Comparison of ENCODE assay signal across 1 cellular context in the genomic region with DNA sequence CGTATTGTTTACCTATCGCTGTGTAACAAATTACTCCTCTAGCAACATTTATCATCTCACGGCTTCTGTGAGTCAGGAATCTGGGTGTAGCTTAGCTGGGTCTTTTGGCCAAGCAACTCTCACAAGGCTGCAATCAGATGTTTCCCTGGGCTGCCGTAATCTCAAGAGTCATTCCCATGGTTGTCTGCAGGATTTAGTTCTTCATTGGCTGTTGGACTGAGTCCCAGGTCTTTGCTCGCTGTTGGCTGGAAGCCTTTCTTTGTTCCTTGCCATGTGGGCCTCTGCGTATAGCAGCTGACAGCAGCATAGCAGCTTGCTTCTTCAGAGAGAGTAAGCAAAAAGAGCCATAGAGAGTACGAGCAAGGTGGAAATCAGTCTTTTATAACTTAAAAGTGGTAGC.
TF ChIP-seq lines count a peak whose summit lies in the region.

No MANE protein-coding gene starts in this region.

TF ChIP-seq in endothelial cell of umbilical vein, 7 proteins besides CTCF, POLR2A, EP300 and RAD21 (continued from another document):
- TF ChIP-seq POLR2AphosphoS5 (IDR thresholded peaks at IDR 0.05; ENCODE audit: insufficient read depth, low read depth, low read length) (no peak), MYC (IDR thresholded peaks at IDR 0.05; ENCODE audit: low read depth, low read length) (no peak), EZH2 (IDR thresholded peaks at IDR 0.05; ENCODE audit: borderline replicate concordance, low read depth, low read length, severe bottlenecking) (no peak), FOS (IDR thresholded peaks at IDR 0.05; ENCODE audit: borderline replicate concordance, insufficient read depth, low read length) (no peak), GATA2 (IDR thresholded peaks at IDR 0.05; ENCODE audit: insufficient read depth, insufficient read length, low read depth, low read length) (no peak)
- TF ChIP-seq, protein P1, sequence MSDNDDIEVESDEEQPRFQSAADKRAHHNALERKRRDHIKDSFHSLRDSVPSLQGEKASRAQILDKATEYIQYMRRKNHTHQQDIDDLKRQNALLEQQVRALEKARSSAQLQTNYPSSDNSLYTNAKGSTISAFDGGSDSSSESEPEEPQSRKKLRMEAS (IDR thresholded peaks at IDR 0.05; ENCODE audit: insufficient read depth, insufficient read length): peak; percentile 42
